ENCODE assay signal across 19 cellular contexts in genomic region chr1:236853916-236854601, GRCh38. TPM values are rescaled to one million over a fixed set of nuclear protein-coding genes. Genes with fewer than 3 reads are reported as not detected.
DNase-seq lines count a peak whose midpoint lies in the region; ATAC-seq and TF ChIP-seq lines count a peak whose summit lies in the region.
"Had no signal": no experiment of that assay in that cellular context is flagged by ENCODE, and none has a peak within 500 bp of the region (broad histone marks: within the 10 kb centered on the region; RNA-seq: fewer than 3 reads in every experiment).

No MANE protein-coding gene starts in this region.

- peaks cover 3% of the 10 kb centered on the region; the same call in 1 of the 2 replicates for H3K9me3 ChIP-seq in MG63
- H3K9me3 ChIP-seq: adrenal gland, BE2C, tibial artery had no signal

- TF ChIP-seq CTCF in AG10803 (conservative IDR thresholded peaks at IDR 0.05; ENCODE audit: low read length) = no peak
- TF ChIP-seq CTCF in osteocyte (IDR thresholded peaks at IDR 0.05) = no peak

- H3K36me3 Mint-ChIP-seq in osteocyte (ENCODE audit: unreplicated experiment) = peaks cover 54% of the 10 kb centered on the region

- H3K27me3 ChIP-seq in MG63 = no peaks in the 10 kb centered on the region
- H3K27me3 ChIP-seq: adrenal gland, BE2C, tibial artery had no signal

- H3K4me3 ChIP-seq in AG10803 (ENCODE audit: low read length) (no peak overlapping the region), MG63 (no peak overlapping the region)
- H3K4me3 ChIP-seq: adrenal gland, tibial artery had no signal

- H3K36me3 ChIP-seq in MG63 = peaks cover 74% of the 10 kb centered on the region

- H3K4me3 Mint-ChIP-seq in osteocyte (ENCODE audit: unreplicated experiment) = no peak overlapping the region
- H3K4me3 Mint-ChIP-seq: activated CD4-positive, alpha-beta memory T cell treated with anti-CD3 and anti-CD28 coated beads for 36 hours; natural killer cell treated with Interleukin-12 subunit alpha and Interleukin-12 subunit beta and Interleukin-15 and Interleukin-18, amount 100 ng/mL, for 72 hours had no signal

- no peaks in the 10 kb centered on the region for H3K9me3 Mint-ChIP-seq in osteocyte (ENCODE audit: unreplicated experiment)
- H3K9me3 Mint-ChIP-seq: activated CD4-positive, alpha-beta memory T cell treated with anti-CD3 and anti-CD28 coated beads for 36 hours; natural killer cell treated with Interleukin-12 subunit alpha and Interleukin-12 subunit beta and Interleukin-15 and Interleukin-18, amount 100 ng/mL, for 72 hours had no signal

- ATAC-seq in HG03095 (IDR thresholded peaks at IDR 0.05; ENCODE audit: unreplicated experiment) = no peak
- ATAC-seq: natural killer cell treated with Interleukin-12 subunit alpha and Interleukin-12 subunit beta and Interleukin-15 and Interleukin-18, amount 100 ng/mL, for 72 hours had no signal

- peak; percentile 84 for DNase-seq in AG10803 (ENCODE audit: low read depth)
- peak; percentile 2 for DNase-seq in MG63
- peak; percentile 39 for DNase-seq in dedifferentiated amniotic fluid mesenchymal stem cell (ENCODE audit: extremely low spot score)
- DNase-seq in osteocyte (ENCODE audit: extremely low spot score, unreplicated experiment) = no peak
- DNase-seq in NCI-H1092 treated with DMSO at 0.1 percent for 48 hours (lab: John Stamatoyannopoulos, UW) = no peak
- no peak for DNase-seq in stimulated activated CD4-positive, alpha-beta T cell treated with anti-CD3 and anti-CD28 coated beads, Interleukin-2, amount 100 ng/mL, for 24 hours
- no peak for DNase-seq in T1000 (lab: John Stamatoyannopoulos, UW)
- DNase-seq: activated CD4-positive, alpha-beta memory T cell treated with anti-CD3 and anti-CD28 coated beads for 36 hours; adrenal gland; BE2C; H7; KBM-7; NCI-H1417; NCI-H345; stimulated activated CD4-positive, alpha-beta T cell treated with anti-CD3 and anti-CD28 coated beads, Interleukin-2, amount 100 ng/mL, for 48 hours; stimulated activated CD8-positive, alpha-beta memory T cell treated with anti-CD3 and anti-CD28 coated beads, Interleukin-4, amount 100 ng/mL, for 48 hours; tibial artery had no signal

- peak overlapping the region; percentile 75 for H3K27ac Mint-ChIP-seq in osteocyte (ENCODE audit: unreplicated experiment)
- H3K27ac Mint-ChIP-seq: activated CD4-positive, alpha-beta memory T cell treated with anti-CD3 and anti-CD28 coated beads for 36 hours; natural killer cell treated with Interleukin-12 subunit alpha and Interleukin-12 subunit beta and Interleukin-15 and Interleukin-18, amount 100 ng/mL, for 72 hours had no signal

- H3K27me3 Mint-ChIP-seq in osteocyte (ENCODE audit: unreplicated experiment) = no peaks in the 10 kb centered on the region
- H3K27me3 Mint-ChIP-seq: activated CD4-positive, alpha-beta memory T cell treated with anti-CD3 and anti-CD28 coated beads for 36 hours; natural killer cell treated with Interleukin-12 subunit alpha and Interleukin-12 subunit beta and Interleukin-15 and Interleukin-18, amount 100 ng/mL, for 72 hours had no signal

- peaks cover 24% of the 10 kb centered on the region for H3K4me1 Mint-ChIP-seq in osteocyte (ENCODE audit: unreplicated experiment)

RNA-seq across cellular contexts. Expression of gene MTR, which starts 59.0 kb away (rescaled TPM):
- total RNA-seq in MG63 (2014; rRNA removed; shearing (Covaris generic); ENCODE audit: low replicate concordance) = 8.7 and 9.5 TPM in 2 replicates
- 37.8 and 41.6 TPM in 2 replicates for total RNA-seq in osteocyte

Comparison
In these comparisons a context has a peak if more than half of its experiments do, and no peak if none do; other contexts are left out.
1. DNase-seq: peak in AG10803 (single experiment), MG63 (single experiment) and dedifferentiated amniotic fluid mesenchymal stem cell (single experiment); none in osteocyte (single experiment), NCI-H1092 treated with DMSO at 0.1 percent for 48 hours (single experiment), stimulated activated CD4-positive, alpha-beta T cell treated with anti-CD3 and anti-CD28 coated beads, Interleukin-2, amount 100 ng/mL, for 24 hours (0 of 2) and T1000 (single experiment).